ENCODE assay signal across 2 cellular contexts in the genomic region with DNA sequence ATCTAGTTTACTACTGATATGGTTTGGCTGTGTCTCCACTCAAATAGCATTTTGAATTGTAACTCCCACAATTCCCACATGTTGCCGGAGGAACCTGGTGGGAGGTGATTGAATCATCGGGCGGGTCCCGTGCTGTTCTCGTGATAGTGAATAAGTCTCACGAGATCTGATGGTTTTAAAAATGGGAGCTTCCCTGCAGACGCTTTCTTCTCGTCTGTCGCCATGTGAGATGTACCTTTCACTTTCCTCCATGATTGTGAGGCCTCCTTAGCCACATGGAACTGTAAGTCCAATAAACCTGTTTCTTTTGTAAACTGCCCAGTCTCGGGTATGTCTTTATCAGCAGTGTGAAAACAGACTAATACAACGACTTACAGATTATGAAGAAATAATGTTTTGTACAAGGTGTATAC.
TF ChIP-seq lines count a peak whose summit lies in the region.

No MANE protein-coding gene starts in this region.

TF ChIP-seq in GM23338, 12 proteins besides CTCF, POLR2A, EP300 and RAD21 (continues in another document):
- TF ChIP-seq NANOG (IDR thresholded peaks at IDR 0.05; ENCODE audit: borderline replicate concordance) (no peak), JUNB (IDR thresholded peaks at IDR 0.05; ENCODE audit: unreplicated experiment) (no peak), POLR2AphosphoS5 (IDR thresholded peaks at IDR 0.05; ENCODE audit: low read depth) (no peak), CREB1 (CRISPR knock-in tag; IDR thresholded peaks at IDR 0.05; ENCODE audit: low read depth) (no peak), STAT1 (IDR thresholded peaks at IDR 0.05; ENCODE audit: unreplicated experiment) (no peak), EZH2 (IDR thresholded peaks at IDR 0.05; ENCODE audit: low read depth, unreplicated experiment) (no peak), ZNF331 (CRISPR knock-in tag; IDR thresholded peaks at IDR 0.05; ENCODE audit: low read depth) (no peak)
- TF ChIP-seq, protein P1, sequence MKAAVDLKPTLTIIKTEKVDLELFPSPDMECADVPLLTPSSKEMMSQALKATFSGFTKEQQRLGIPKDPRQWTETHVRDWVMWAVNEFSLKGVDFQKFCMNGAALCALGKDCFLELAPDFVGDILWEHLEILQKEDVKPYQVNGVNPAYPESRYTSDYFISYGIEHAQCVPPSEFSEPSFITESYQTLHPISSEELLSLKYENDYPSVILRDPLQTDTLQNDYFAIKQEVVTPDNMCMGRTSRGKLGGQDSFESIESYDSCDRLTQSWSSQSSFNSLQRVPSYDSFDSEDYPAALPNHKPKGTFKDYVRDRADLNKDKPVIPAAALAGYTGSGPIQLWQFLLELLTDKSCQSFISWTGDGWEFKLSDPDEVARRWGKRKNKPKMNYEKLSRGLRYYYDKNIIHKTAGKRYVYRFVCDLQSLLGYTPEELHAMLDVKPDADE (IDR thresholded peaks at IDR 0.05) = no peak
- TF ChIP-seq, protein P2, sequence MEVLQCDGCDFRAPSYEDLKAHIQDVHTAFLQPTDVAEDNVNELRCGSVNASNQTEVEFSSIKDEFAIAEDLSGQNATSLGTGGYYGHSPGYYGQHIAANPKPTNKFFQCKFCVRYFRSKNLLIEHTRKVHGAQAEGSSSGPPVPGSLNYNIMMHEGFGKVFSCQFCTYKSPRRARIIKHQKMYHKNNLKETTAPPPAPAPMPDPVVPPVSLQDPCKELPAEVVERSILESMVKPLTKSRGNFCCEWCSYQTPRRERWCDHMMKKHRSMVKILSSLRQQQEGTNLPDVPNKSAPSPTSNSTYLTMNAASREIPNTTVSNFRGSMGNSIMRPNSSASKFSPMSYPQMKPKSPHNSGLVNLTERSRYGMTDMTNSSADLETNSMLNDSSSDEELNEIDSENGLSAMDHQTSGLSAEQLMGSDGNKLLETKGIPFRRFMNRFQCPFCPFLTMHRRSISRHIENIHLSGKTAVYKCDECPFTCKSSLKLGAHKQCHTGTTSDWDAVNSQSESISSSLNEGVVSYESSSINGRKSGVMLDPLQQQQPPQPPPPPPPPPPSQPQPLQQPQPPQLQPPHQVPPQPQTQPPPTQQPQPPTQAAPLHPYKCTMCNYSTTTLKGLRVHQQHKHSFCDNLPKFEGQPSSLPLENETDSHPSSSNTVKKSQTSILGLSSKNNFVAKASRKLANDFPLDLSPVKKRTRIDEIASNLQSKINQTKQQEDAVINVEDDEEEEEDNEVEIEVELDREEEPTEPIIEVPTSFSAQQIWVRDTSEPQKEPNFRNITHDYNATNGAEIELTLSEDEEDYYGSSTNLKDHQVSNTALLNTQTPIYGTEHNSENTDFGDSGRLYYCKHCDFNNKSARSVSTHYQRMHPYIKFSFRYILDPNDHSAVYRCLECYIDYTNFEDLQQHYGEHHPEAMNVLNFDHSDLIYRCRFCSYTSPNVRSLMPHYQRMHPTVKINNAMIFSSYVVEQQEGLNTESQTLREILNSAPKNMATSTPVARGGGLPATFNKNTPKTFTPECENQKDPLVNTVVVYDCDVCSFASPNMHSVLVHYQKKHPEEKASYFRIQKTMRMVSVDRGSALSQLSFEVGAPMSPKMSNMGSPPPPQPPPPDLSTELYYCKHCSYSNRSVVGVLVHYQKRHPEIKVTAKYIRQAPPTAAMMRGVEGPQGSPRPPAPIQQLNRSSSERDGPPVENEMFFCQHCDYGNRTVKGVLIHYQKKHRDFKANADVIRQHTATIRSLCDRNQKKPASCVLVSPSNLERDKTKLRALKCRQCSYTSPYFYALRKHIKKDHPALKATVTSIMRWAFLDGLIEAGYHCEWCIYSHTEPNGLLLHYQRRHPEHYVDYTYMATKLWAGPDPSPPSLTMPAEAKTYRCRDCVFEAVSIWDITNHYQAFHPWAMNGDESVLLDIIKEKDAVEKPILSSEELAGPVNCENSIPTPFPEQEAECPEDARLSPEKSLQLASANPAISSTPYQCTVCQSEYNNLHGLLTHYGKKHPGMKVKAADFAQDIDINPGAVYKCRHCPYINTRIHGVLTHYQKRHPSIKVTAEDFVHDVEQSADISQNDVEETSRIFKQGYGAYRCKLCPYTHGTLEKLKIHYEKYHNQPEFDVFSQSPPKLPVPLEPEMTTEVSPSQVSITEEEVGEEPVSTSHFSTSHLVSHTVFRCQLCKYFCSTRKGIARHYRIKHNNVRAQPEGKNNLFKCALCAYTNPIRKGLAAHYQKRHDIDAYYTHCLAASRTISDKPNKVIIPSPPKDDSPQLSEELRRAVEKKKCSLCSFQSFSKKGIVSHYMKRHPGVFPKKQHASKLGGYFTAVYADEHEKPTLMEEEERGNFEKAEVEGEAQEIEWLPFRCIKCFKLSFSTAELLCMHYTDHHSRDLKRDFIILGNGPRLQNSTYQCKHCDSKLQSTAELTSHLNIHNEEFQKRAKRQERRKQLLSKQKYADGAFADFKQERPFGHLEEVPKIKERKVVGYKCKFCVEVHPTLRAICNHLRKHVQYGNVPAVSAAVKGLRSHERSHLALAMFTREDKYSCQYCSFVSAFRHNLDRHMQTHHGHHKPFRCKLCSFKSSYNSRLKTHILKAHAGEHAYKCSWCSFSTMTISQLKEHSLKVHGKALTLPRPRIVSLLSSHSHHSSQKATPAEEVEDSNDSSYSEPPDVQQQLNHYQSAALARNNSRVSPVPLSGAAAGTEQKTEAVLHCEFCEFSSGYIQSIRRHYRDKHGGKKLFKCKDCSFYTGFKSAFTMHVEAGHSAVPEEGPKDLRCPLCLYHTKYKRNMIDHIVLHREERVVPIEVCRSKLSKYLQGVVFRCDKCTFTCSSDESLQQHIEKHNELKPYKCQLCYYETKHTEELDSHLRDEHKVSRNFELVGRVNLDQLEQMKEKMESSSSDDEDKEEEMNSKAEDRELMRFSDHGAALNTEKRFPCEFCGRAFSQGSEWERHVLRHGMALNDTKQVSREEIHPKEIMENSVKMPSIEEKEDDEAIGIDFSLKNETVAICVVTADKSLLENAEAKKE (CRISPR knock-in tag; IDR thresholded peaks at IDR 0.05) = no peak
- TF ChIP-seq, protein P3, sequence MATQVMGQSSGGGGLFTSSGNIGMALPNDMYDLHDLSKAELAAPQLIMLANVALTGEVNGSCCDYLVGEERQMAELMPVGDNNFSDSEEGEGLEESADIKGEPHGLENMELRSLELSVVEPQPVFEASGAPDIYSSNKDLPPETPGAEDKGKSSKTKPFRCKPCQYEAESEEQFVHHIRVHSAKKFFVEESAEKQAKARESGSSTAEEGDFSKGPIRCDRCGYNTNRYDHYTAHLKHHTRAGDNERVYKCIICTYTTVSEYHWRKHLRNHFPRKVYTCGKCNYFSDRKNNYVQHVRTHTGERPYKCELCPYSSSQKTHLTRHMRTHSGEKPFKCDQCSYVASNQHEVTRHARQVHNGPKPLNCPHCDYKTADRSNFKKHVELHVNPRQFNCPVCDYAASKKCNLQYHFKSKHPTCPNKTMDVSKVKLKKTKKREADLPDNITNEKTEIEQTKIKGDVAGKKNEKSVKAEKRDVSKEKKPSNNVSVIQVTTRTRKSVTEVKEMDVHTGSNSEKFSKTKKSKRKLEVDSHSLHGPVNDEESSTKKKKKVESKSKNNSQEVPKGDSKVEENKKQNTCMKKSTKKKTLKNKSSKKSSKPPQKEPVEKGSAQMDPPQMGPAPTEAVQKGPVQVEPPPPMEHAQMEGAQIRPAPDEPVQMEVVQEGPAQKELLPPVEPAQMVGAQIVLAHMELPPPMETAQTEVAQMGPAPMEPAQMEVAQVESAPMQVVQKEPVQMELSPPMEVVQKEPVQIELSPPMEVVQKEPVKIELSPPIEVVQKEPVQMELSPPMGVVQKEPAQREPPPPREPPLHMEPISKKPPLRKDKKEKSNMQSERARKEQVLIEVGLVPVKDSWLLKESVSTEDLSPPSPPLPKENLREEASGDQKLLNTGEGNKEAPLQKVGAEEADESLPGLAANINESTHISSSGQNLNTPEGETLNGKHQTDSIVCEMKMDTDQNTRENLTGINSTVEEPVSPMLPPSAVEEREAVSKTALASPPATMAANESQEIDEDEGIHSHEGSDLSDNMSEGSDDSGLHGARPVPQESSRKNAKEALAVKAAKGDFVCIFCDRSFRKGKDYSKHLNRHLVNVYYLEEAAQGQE (IDR thresholded peaks at IDR 0.05; ENCODE audit: unreplicated experiment) = no peak

TF ChIP-seq in SK-N-SH, 30 proteins besides CTCF, POLR2A, EP300 and RAD21:
- TF ChIP-seq, protein P4, sequence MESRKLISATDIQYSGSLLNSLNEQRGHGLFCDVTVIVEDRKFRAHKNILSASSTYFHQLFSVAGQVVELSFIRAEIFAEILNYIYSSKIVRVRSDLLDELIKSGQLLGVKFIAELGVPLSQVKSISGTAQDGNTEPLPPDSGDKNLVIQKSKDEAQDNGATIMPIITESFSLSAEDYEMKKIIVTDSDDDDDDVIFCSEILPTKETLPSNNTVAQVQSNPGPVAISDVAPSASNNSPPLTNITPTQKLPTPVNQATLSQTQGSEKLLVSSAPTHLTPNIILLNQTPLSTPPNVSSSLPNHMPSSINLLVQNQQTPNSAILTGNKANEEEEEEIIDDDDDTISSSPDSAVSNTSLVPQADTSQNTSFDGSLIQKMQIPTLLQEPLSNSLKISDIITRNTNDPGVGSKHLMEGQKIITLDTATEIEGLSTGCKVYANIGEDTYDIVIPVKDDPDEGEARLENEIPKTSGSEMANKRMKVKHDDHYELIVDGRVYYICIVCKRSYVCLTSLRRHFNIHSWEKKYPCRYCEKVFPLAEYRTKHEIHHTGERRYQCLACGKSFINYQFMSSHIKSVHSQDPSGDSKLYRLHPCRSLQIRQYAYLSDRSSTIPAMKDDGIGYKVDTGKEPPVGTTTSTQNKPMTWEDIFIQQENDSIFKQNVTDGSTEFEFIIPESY (IDR thresholded peaks at IDR 0.05; ENCODE audit: borderline replicate concordance, low read depth) = peak; percentile 92
- TF ChIP-seq, protein P5, sequence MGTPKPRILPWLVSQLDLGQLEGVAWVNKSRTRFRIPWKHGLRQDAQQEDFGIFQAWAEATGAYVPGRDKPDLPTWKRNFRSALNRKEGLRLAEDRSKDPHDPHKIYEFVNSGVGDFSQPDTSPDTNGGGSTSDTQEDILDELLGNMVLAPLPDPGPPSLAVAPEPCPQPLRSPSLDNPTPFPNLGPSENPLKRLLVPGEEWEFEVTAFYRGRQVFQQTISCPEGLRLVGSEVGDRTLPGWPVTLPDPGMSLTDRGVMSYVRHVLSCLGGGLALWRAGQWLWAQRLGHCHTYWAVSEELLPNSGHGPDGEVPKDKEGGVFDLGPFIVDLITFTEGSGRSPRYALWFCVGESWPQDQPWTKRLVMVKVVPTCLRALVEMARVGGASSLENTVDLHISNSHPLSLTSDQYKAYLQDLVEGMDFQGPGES (IDR thresholded peaks at IDR 0.05; ENCODE audit: low read depth, low read length) = no peak
- TF ChIP-seq TCF12 (IDR thresholded peaks at IDR 0.05) (no peak), TAF1 (IDR thresholded peaks at IDR 0.05; ENCODE audit: borderline replicate concordance, low read depth, low read length) (peak; percentile 73; the same call in 1 of the 2 replicates), MXI1 (IDR thresholded peaks at IDR 0.05; ENCODE audit: low read depth, low read length) (0 out of 2 replicates have a peak, but pooled peaks have one; percentile 7), POLR2AphosphoS5 (IDR thresholded peaks at IDR 0.05; ENCODE audit: low read depth, low read length) (peak; percentile 70), YY1 (IDR thresholded peaks at IDR 0.05; ENCODE audit: low read depth) (peak; percentile 62), JUND (IDR thresholded peaks at IDR 0.05) (no peak), CHD2 (IDR thresholded peaks at IDR 0.05; ENCODE audit: low read length, partially characterized antibody) (peak; percentile 97)
- TF ChIP-seq, protein P6, sequence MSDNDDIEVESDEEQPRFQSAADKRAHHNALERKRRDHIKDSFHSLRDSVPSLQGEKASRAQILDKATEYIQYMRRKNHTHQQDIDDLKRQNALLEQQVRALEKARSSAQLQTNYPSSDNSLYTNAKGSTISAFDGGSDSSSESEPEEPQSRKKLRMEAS (IDR thresholded peaks at IDR 0.05; ENCODE audit: low read depth) = peak; percentile 72
TF ChIP-seq in SK-N-SH: peak in this region for 7.
